Comparison of ENCODE assay signal across 15 cellular contexts in genomic region chr4:68734095-68734494, GRCh38.
DNase-seq lines count a peak whose midpoint lies in the region; ATAC-seq, FAIRE-seq and TF ChIP-seq lines count a peak whose summit lies in the region.
"Had no signal": no experiment of that assay in that cellular context is flagged by ENCODE, and none has a peak within 500 bp of the region (broad histone marks: within the 10 kb centered on the region; RNA-seq: fewer than 3 reads in every experiment).

No MANE protein-coding gene starts in this region.

- intact Hi-C loops in GM12878 (cut with micrococcal nuclease; ENCODE audit: unreplicated experiment), result loop anchor here (5.0 kb wide), 1 partner anchor 77 kb away; no protein-coding TSS in a partner anchor
- intact Hi-C loops in posterior cingulate gyrus (cut with DNase I), result no loop called here
- intact Hi-C loops in posterior vena cava (cut with DNase I), result no loop called here

- H3K9me3 ChIP-seq in A549, result peaks cover 39% of the 10 kb centered on the region; the same call in 2 of the 3 replicates
- no peaks in the 10 kb centered on the region for H3K9me3 ChIP-seq in GM12878 (replicated peaks; ENCODE audit: control insufficient read depth, insufficient read depth, low read length)

- POLR2A ChIA-PET in A549 (lab: Yijun Ruan, JAX), result no interaction called here
- POLR2A ChIA-PET in GM12878 (lab: Charles Lee), result no interaction called here

- H2AFZ ChIP-seq in GM12878 (ENCODE audit: control insufficient read depth, low read depth, low read length), result no peak overlapping the region

- no peaks in the 10 kb centered on the region for H3K79me2 ChIP-seq in GM12878 (ENCODE audit: control insufficient read depth, insufficient read depth, low read length)

- TF ChIP-seq POLR2A in A549 (IDR thresholded peaks at IDR 0.05; ENCODE audit: low read length) (no peak), GM12878 (IDR thresholded peaks at IDR 0.05; ENCODE audit: low read depth, low read length) (no peak)

- no TSS peak for BruUV-seq in GM12878 (replicated peaks; lab: Mats Ljungman, UMichigan)

- no peak overlapping the region for H3K4me3 ChIP-seq in A549
- H3K4me3 ChIP-seq in GM12878, result no peak overlapping the region

- no peak for FAIRE-seq in A549 (lab: Jason Lieb, UNC)
- FAIRE-seq in GM12878 (lab: Jason Lieb, UNC), result no peak
- FAIRE-seq: A204.1 had no signal

- no peaks in the 10 kb centered on the region for H3K36me3 ChIP-seq in GM12878 (ENCODE audit: control insufficient read depth in 2 of 2, insufficient read depth in 2 of 2, low read length in 1 of 2)

- CTCF ChIA-PET in A549 (lab: Yijun Ruan, JAX) (no interaction called here), GM12878 (lab: Yijun Ruan, JAX) (interaction anchor here (0.5 kb wide), 1 partner anchor 125 kb away, joined by 3 read pairs; no protein-coding TSS in a partner anchor)

- SMC1A ChIA-PET in GM12878 (lab: Charles Lee; ENCODE audit: uncharacterized antibody, unreplicated experiment), result interaction anchor here (1.3 kb wide), 1 partner anchor 10 kb away, joined by 4 read pairs; no protein-coding TSS in a partner anchor

- no peak for DNase-seq in A549 (ENCODE audit: low read depth in 1 of 2, low spot score in 1 of 2)
- DNase-seq in GM12878 (ENCODE audit: low read depth, low spot score), result peak; percentile 15
- no peak for DNase-seq in GM10266 (ENCODE audit: extremely low spot score)
- no peak for DNase-seq in posterior cingulate gyrus
- no peak for DNase-seq in posterior vena cava (ENCODE audit: low spot score)
- DNase-seq in NCI-H524 treated with DMSO at 0.1 percent for 48 hours (lab: John Stamatoyannopoulos, UW), result no peak
- DNase-seq: cerebellar nuclear complex, DMS79, H9, mammary epithelial cell, NCI-H1048, T-helper 17 cell had no signal

- WGBS in A549 (ENCODE audit: missing lambda C conversion rate), result 42% methylated on average over 1 of the region's 1 CpG
- WGBS in GM12878 (ENCODE audit: insufficient coverage, insufficient replicate concordance, low lambda C conversion rate, missing lambda C conversion rate), result 0% methylated on average over 1 of the region's 1 CpG

- H3K4me1 ChIP-seq in A549, result peaks cover 34% of the 10 kb centered on the region
- no peaks in the 10 kb centered on the region for H3K4me1 ChIP-seq in GM12878 (ENCODE audit: control insufficient read depth, insufficient read depth, low read length)

- TF ChIP-seq RAD21 in A549 (conservative IDR thresholded peaks at IDR 0.05 in 1 of 2, IDR thresholded peaks at IDR 0.05 in 1 of 2), result no peak
- TF ChIP-seq RAD21 in GM12878 (IDR thresholded peaks at IDR 0.05; ENCODE audit: insufficient read depth, low read depth, low read length), result no peak

- RAD21 ChIA-PET in GM12878 (lab: Charles Lee; ENCODE audit: unreplicated experiment), result interaction anchor here (2.2 kb wide), 1 partner anchor 16 kb away, joined by 6 read pairs; no protein-coding TSS in a partner anchor

- H3K4me2 ChIP-seq in A549 (peak overlapping the region; percentile 65), GM12878 (ENCODE audit: control insufficient read depth, insufficient read depth) (no peak overlapping the region)

- TF ChIP-seq CTCF in A549 (IDR thresholded peaks at IDR 0.05) (no peak), GM12878 (IDR thresholded peaks at IDR 0.05 in 2 of 3, conservative IDR thresholded peaks at IDR 0.05 in 1 of 3; ENCODE audit: control insufficient read depth in 2 of 3, extremely low read depth in 1 of 3, insufficient read depth in 1 of 3, low read depth in 3 of 3, low read length in 3 of 3) (no peak), GM10266 (IDR thresholded peaks at IDR 0.05; ENCODE audit: control insufficient read depth, insufficient read depth, low read depth, missing control alignments) (no peak)

- H3K9ac ChIP-seq in GM12878 (ENCODE audit: control insufficient read depth, insufficient read depth, low read length), result no peak overlapping the region

- H4K20me1 ChIP-seq in GM12878 (ENCODE audit: control insufficient read depth, insufficient read depth), result no peaks in the 10 kb centered on the region

- H3K27me3 ChIP-seq in GM12878 (replicated peaks in 1 of 2; ENCODE audit: control insufficient read depth in 2 of 2, insufficient read depth in 2 of 2, low read length in 1 of 2), result no peaks in the 10 kb centered on the region

- H3K27ac ChIP-seq in A549 (peak overlapping the region; percentile 76 to 84), GM12878 (ENCODE audit: control insufficient read depth, insufficient read depth) (no peak overlapping the region)

- ATAC-seq in A549, result no peak
- ATAC-seq in GM19438 (IDR thresholded peaks at IDR 0.05; ENCODE audit: low read depth, unreplicated experiment), result peak; percentile 58
- ATAC-seq in HG02943 (IDR thresholded peaks at IDR 0.05; ENCODE audit: low read depth, unreplicated experiment), result peak; percentile 57
- peak; percentile 70 for ATAC-seq in GM12878
- ATAC-seq: T-helper 17 cell had no signal

- TF ChIP-seq EP300 in A549 (IDR thresholded peaks at IDR 0.05), result no peak
- 0 out of 4 replicates have a peak, but pooled peaks of 1 of the 2 experiments have one; percentile 20 for TF ChIP-seq EP300 in GM12878 (IDR thresholded peaks at IDR 0.05; ENCODE audit: borderline replicate concordance in 1 of 2, control insufficient read depth in 1 of 2, low read depth in 2 of 2, low read length in 2 of 2)

- in situ Hi-C loops in GM12878 (cut with MboI), result no loop called here

TF ChIP-seq in A549, 52 proteins besides CTCF, POLR2A, EP300 and RAD21 (continues in another document):
- TF ChIP-seq HMGXB4 (CRISPR knock-in tag; IDR thresholded peaks at IDR 0.05; ENCODE audit: borderline replicate concordance) (no peak), HEYL (CRISPR knock-in tag; IDR thresholded peaks at IDR 0.05) (no peak), RNF2 (IDR thresholded peaks at IDR 0.05; ENCODE audit: borderline replicate concordance, low read depth) (no peak), HOXB13 (CRISPR knock-in tag; IDR thresholded peaks at IDR 0.05; ENCODE audit: low read depth) (no peak), HES2 (IDR thresholded peaks at IDR 0.05) (no peak), MAZ (IDR thresholded peaks at IDR 0.05; ENCODE audit: borderline replicate concordance, low read depth, low read length) (no peak), RARB (CRISPR knock-in tag; IDR thresholded peaks at IDR 0.05) (no peak), GATA3 (IDR thresholded peaks at IDR 0.05; ENCODE audit: borderline replicate concordance) (no peak)

TF ChIP-seq in GM12878, 131 proteins besides CTCF, POLR2A, EP300 and RAD21:
- TF ChIP-seq ZNF384 (IDR thresholded peaks at IDR 0.05; ENCODE audit: borderline replicate concordance, low read depth, low read length) (peak; percentile 12; the same call in 1 of the 2 replicates), MAX (IDR thresholded peaks at IDR 0.05; ENCODE audit: low read depth, low read length) (no peak), RELA (IDR thresholded peaks at IDR 0.05; ENCODE audit: borderline replicate concordance, partially characterized antibody) (no peak), RCOR1 (conservative IDR thresholded peaks at IDR 0.05; ENCODE audit: low read depth, low read length) (no peak), NFIC (IDR thresholded peaks at IDR 0.05; ENCODE audit: low read depth, low read length) (no peak)

Comparison
In these comparisons a context has a peak if more than half of its experiments do, and no peak if none do; other contexts are left out.
1. ATAC-seq: peak in GM19438 (single experiment), HG02943 (single experiment) and GM12878 (single experiment); none in A549 (0 of 2).